ENCODE assay signal across 16 cellular contexts in the genomic region with DNA sequence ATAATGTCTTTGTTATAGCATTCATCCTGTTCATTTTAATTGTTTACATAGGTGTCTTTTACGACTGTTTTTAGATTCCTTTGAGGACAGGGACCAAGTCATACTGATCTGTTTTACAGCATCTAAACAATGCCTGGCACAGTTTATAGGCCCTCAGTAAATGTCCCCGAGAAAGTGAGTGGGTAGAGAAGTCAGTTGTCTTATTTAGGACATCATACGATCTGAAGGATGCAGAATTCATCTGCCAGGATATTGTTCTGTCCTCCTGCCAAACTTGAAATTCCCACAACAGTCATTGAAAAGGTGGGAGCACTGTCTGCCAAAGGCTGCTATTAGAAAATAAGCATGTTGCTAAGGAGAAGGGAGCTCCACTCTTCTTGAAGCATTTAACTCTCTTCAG.
DNase-seq lines count a peak whose midpoint lies in the region; ATAC-seq, FAIRE-seq and TF ChIP-seq lines count a peak whose summit lies in the region.
"Had no signal": no experiment of that assay in that cellular context is flagged by ENCODE, and none has a peak within 500 bp of the region (broad histone marks: within the 10 kb centered on the region; RNA-seq: fewer than 3 reads in every experiment).

No MANE protein-coding gene starts in this region.

- H3K27ac Mint-ChIP-seq in MCF 10A (ENCODE audit: low read depth, unreplicated experiment) (peak overlapping the region; percentile 33), HFFc6 (peak overlapping the region; percentile 6; the same call in 1 of the 2 replicates)
- H3K27ac Mint-ChIP-seq in CD4-positive, alpha-beta memory T cell: no peak overlapping the region

- H3K27ac ChIP-seq in mammary epithelial cell (ENCODE audit: insufficient read depth, low read depth, low read length): no peak overlapping the region
- peak overlapping the region; percentile 15 to 35 for H3K27ac ChIP-seq in thoracic aorta
- peak overlapping the region in 1 of 59 donors; percentile 14 for H3K27ac ChIP-seq in dorsolateral prefrontal cortex
- no peak overlapping the region for H3K27ac ChIP-seq in CD4-positive, alpha-beta memory T cell (ENCODE audit: low read depth, low read length)
- H3K27ac ChIP-seq: SJSA1 had no signal

- no peak for ATAC-seq in thoracic aorta (ENCODE audit: insufficient number of reproducible peaks, low FRiP score, low read depth)

- TF ChIP-seq CTCF in MCF 10A (IDR thresholded peaks at IDR 0.05; ENCODE audit: unreplicated experiment) (no peak), mammary epithelial cell (conservative IDR thresholded peaks at IDR 0.05 in 1 of 2, IDR thresholded peaks at IDR 0.05 in 1 of 2; ENCODE audit: extremely low read depth in 1 of 2, insufficient read depth in 1 of 2, low read depth in 1 of 2, low read length in 2 of 2) (no peak), HFFc6 (IDR thresholded peaks at IDR 0.05) (no peak), thoracic aorta (IDR thresholded peaks at IDR 0.05) (no peak), dorsolateral prefrontal cortex (IDR thresholded peaks at IDR 0.05 in 54 of 56, conservative IDR thresholded peaks at IDR 0.05 in 2 of 56; ENCODE audit: low read depth in 1 of 56, partially characterized antibody in 56 of 56) (no peak), D721Med (IDR thresholded peaks at IDR 0.05; ENCODE audit: insufficient read depth, missing control alignments) (no peak)

- H3K9me3 ChIP-seq in mammary epithelial cell (replicated peaks; ENCODE audit: insufficient read depth, low read length) (no peaks in the 10 kb centered on the region), thoracic aorta (no peaks in the 10 kb centered on the region)
- H3K9me3 ChIP-seq in CD4-positive, alpha-beta memory T cell (ENCODE audit: control insufficient read depth in 1 of 2, low read length in 2 of 2): no peaks in the 10 kb centered on the region
- H3K9me3 ChIP-seq: SJSA1 had no signal

- H3K4me1 ChIP-seq in mammary epithelial cell (ENCODE audit: insufficient read depth, low read length): no peaks in the 10 kb centered on the region
- peaks cover 6 to 24% of the 10 kb centered on the region in 2 donors for H3K4me1 ChIP-seq in thoracic aorta (ENCODE audit: control insufficient read depth in 1 of 2, low read depth in 2 of 2)
- no peaks in the 10 kb centered on the region for H3K4me1 ChIP-seq in CD4-positive, alpha-beta memory T cell (ENCODE audit: insufficient read depth, low read length)
- H3K4me1 ChIP-seq: SJSA1 had no signal

- DNase-seq in MCF 10A (ENCODE audit: unreplicated experiment) (no peak), mammary epithelial cell (no peak), HFFc6 (no peak), globus pallidus (ENCODE audit: low spot score) (peak; percentile 24), thoracic aorta (ENCODE audit: low spot score) (no peak), dorsolateral prefrontal cortex (no peak), D721Med (ENCODE audit: insufficient read length, low spot score) (no peak)
- no peak for DNase-seq in CD4-positive, alpha-beta memory T cell
- DNase-seq: CD4-positive, CD25-positive, alpha-beta regulatory T cell; H9; NCI-H1436; NCI-H2029 treated with DMSO at 0.1 percent for 48 hours; NCI-H524; RPMI8226 had no signal

- no peak overlapping the region for H3K9ac ChIP-seq in mammary epithelial cell (ENCODE audit: insufficient read depth, low read length)

- no peaks in the 10 kb centered on the region for H4K20me1 ChIP-seq in mammary epithelial cell (ENCODE audit: insufficient read depth, low read length)

- FAIRE-seq in D721Med (lab: Jason Lieb, UNC): no peak

- 22% methylated on average over 3 of the region's 3 CpGs for WGBS in mammary epithelial cell (ENCODE audit: low coverage, missing lambda C conversion rate)

- H3K79me2 ChIP-seq in mammary epithelial cell (ENCODE audit: insufficient read depth, low read length): peaks cover 9% of the 10 kb centered on the region

- H3K4me3 ChIP-seq in mammary epithelial cell (replicated peaks in 1 of 3; ENCODE audit: insufficient read depth in 1 of 3, low read depth in 2 of 3, low read length in 3 of 3): no peak overlapping the region
- H3K4me3 ChIP-seq in thoracic aorta: no peak overlapping the region
- H3K4me3 ChIP-seq in dorsolateral prefrontal cortex: no peak overlapping the region
- H3K4me3 ChIP-seq in CD4-positive, alpha-beta memory T cell (ENCODE audit: low read length in 2 of 2): no peak overlapping the region
- H3K4me3 ChIP-seq: SJSA1 had no signal

- POLR2A ChIA-PET in MCF 10A (lab: Yijun Ruan, JAX): interaction anchor here (1.5 to 1.9 kb wide), 2 partner anchors 465 to 469 kb away, joined by 3 to 5 read pairs; no protein-coding TSS in a partner anchor
- POLR2A ChIA-PET in CD4-positive, alpha-beta memory T cell (lab: Charles Lee; ENCODE audit: partially characterized antibody): no interaction called here

- H3K27me3 ChIP-seq in mammary epithelial cell (ENCODE audit: insufficient read depth, low read length) (no peaks in the 10 kb centered on the region), thoracic aorta (replicated peaks; ENCODE audit: insufficient read depth) (no peaks in the 10 kb centered on the region), dorsolateral prefrontal cortex (no peaks in the 10 kb centered on the region)
- no peaks in the 10 kb centered on the region for H3K27me3 ChIP-seq in CD4-positive, alpha-beta memory T cell (ENCODE audit: insufficient read depth, low read length)
- H3K27me3 ChIP-seq: SJSA1 had no signal

- dilution Hi-C loops in mammary epithelial cell (cut with HindIII; ENCODE audit: low sequenced_read_pairs): no loop called here

- H3K4me3 Mint-ChIP-seq in MCF 10A (ENCODE audit: unreplicated experiment) (no peak overlapping the region), HFFc6 (no peak overlapping the region)
- H3K4me3 Mint-ChIP-seq in CD4-positive, alpha-beta memory T cell: no peak overlapping the region
- H3K4me3 Mint-ChIP-seq: CD4-positive, CD25-positive, alpha-beta regulatory T cell; H9; IgD-negative memory B cell had no signal

- H3K36me3 ChIP-seq in mammary epithelial cell (ENCODE audit: insufficient read depth, low read length) (peaks cover 15% of the 10 kb centered on the region), thoracic aorta (peaks cover 19% of the 10 kb centered on the region)
- H3K36me3 ChIP-seq in CD4-positive, alpha-beta memory T cell (ENCODE audit: insufficient read depth, low read length): no peaks in the 10 kb centered on the region

- H3K36me3 Mint-ChIP-seq in MCF 10A (ENCODE audit: insufficient read depth, unreplicated experiment): peaks cover 28% of the 10 kb centered on the region
- H3K36me3 Mint-ChIP-seq in HFFc6 (ENCODE audit: low read depth): peaks cover 22% of the 10 kb centered on the region
- H3K36me3 Mint-ChIP-seq in CD4-positive, alpha-beta memory T cell: peaks cover 10 to 33% of the 10 kb centered on the region in 2 donors

- BruUV-seq in MCF 10A (replicated peaks; lab: Mats Ljungman, UMichigan) (no TSS peak), mammary epithelial cell (replicated peaks; lab: Mats Ljungman, UMichigan) (no TSS peak)

- H3K9me3 Mint-ChIP-seq in MCF 10A (ENCODE audit: unreplicated experiment): no peaks in the 10 kb centered on the region
- H3K9me3 Mint-ChIP-seq in HFFc6: no peaks in the 10 kb centered on the region
- H3K9me3 Mint-ChIP-seq in CD4-positive, alpha-beta memory T cell: no peaks in the 10 kb centered on the region
- H3K9me3 Mint-ChIP-seq: CD4-positive, CD25-positive, alpha-beta regulatory T cell; H9; IgD-negative memory B cell had no signal

- in situ Hi-C loops in mammary epithelial cell (cut with MboI; ENCODE audit: low sequenced_read_pairs in 2 of 2): no loop called here

- H3K4me2 ChIP-seq in mammary epithelial cell (ENCODE audit: insufficient read depth, low read depth, low read length): no peak overlapping the region

- H2AFZ ChIP-seq in mammary epithelial cell (ENCODE audit: low read depth, low read length): no peak overlapping the region

- intact Hi-C loops in MCF 10A (cut with micrococcal nuclease) (loop anchor here (5.0 kb wide), 1 partner anchor 109 kb away; no protein-coding TSS in a partner anchor), mammary epithelial cell (cut with micrococcal nuclease) (no loop called here), dorsolateral prefrontal cortex (cut with DNase I) (loop anchor here in 1 of 2 donors (5.0 to 10.0 kb wide), 2 partner anchors 111 to 504 kb away; no protein-coding TSS in a partner anchor)
- intact Hi-C loops in CD4-positive, alpha-beta memory T cell (cut with micrococcal nuclease): no loop called here

- H3K27me3 Mint-ChIP-seq in MCF 10A (ENCODE audit: insufficient read depth, unreplicated experiment): no peaks in the 10 kb centered on the region
- H3K27me3 Mint-ChIP-seq in HFFc6 (ENCODE audit: insufficient read depth): peaks cover 5% of the 10 kb centered on the region
- H3K27me3 Mint-ChIP-seq in CD4-positive, alpha-beta memory T cell: no peaks in the 10 kb centered on the region
- H3K27me3 Mint-ChIP-seq: CD4-positive, CD25-positive, alpha-beta regulatory T cell; IgD-negative memory B cell had no signal

- CTCF ChIA-PET in MCF 10A (lab: Yijun Ruan, JAX): interaction anchor here (0.5 to 6.9 kb wide), 9 partner anchors 12 to 503 kb away, joined by 3 to 65 read pairs (median 5); no protein-coding TSS in a partner anchor
- CTCF ChIA-PET in mammary epithelial cell (lab: Charles Lee; ENCODE audit: low non-redundant PET): interaction anchor here (0.6 kb wide), 1 partner anchor 470 kb away, joined by 5 read pairs; no protein-coding TSS in a partner anchor
- CTCF ChIA-PET in CD4-positive, alpha-beta memory T cell (lab: Charles Lee; ENCODE audit: partially characterized antibody): no interaction called here

- no peaks in the 10 kb centered on the region for H3K4me1 Mint-ChIP-seq in MCF 10A (ENCODE audit: insufficient read depth, unreplicated experiment)
- H3K4me1 Mint-ChIP-seq in HFFc6 (ENCODE audit: low read depth): peaks cover 4% of the 10 kb centered on the region
- peaks cover 0 to 1% (median 0%) of the 10 kb centered on the region in 4 donors for H3K4me1 Mint-ChIP-seq in CD4-positive, alpha-beta memory T cell
- H3K4me1 Mint-ChIP-seq: H9, IgD-negative memory B cell had no signal

Comparison
In these comparisons a context has a peak if more than half of its experiments do, and no peak if none do; other contexts are left out.
1. H3K27ac Mint-ChIP-seq: peak in MCF 10A (single experiment) and HFFc6 (single experiment); none in CD4-positive, alpha-beta memory T cell (0 of 7).
2. H3K27ac ChIP-seq: peak in thoracic aorta (2 of 2); none in mammary epithelial cell (single experiment) and CD4-positive, alpha-beta memory T cell (single experiment).